ENCODE assay signal across 1 cellular context in genomic region chr17:80109713-80110446, GRCh38.
TF ChIP-seq lines count a peak whose summit lies in the region.

No MANE protein-coding gene starts in this region.

TF ChIP-seq in H1, 55 proteins besides CTCF, POLR2A, EP300 and RAD21 (continued from another document):
- TF ChIP-seq RNF2 (IDR thresholded peaks at IDR 0.05; ENCODE audit: borderline replicate concordance, low read depth, low read length, missing control alignments, poor library complexity, severe bottlenecking) = no peak
- TF ChIP-seq ATF3 (IDR thresholded peaks at IDR 0.05; ENCODE audit: insufficient read depth, low read depth, low read length) = no peak
- no peak for TF ChIP-seq CBX5 (IDR thresholded peaks at IDR 0.05; ENCODE audit: low read depth, low read length)
- no peak for TF ChIP-seq E2F6 (IDR thresholded peaks at IDR 0.05)
